Comparison of ENCODE assay signal across 12 cellular contexts in genomic region chr6:42378536-42378935, GRCh38.
DNase-seq lines count a peak whose midpoint lies in the region; ATAC-seq lines count a peak whose summit lies in the region.
"Had no signal": no experiment of that assay in that cellular context is flagged by ENCODE, and none has a peak within 500 bp of the region (broad histone marks: within the 10 kb centered on the region; RNA-seq: fewer than 3 reads in every experiment).

No MANE protein-coding gene starts in this region.

- no peaks in the 10 kb centered on the region for H3K36me3 ChIP-seq in CD4-positive, CD25-positive, alpha-beta regulatory T cell (ENCODE audit: control insufficient read depth, insufficient read depth, low read length)

- no peaks in the 10 kb centered on the region for H3K27me3 ChIP-seq in CD4-positive, CD25-positive, alpha-beta regulatory T cell (ENCODE audit: control insufficient read depth, insufficient read depth, low read length)

- peaks cover 65% of the 10 kb centered on the region for H3K4me1 ChIP-seq in CD4-positive, CD25-positive, alpha-beta regulatory T cell (ENCODE audit: control insufficient read depth, insufficient read depth, low read length, poor library complexity, severe bottlenecking)

- H3K4me3 ChIP-seq in CD4-positive, CD25-positive, alpha-beta regulatory T cell (ENCODE audit: low read depth, low read length): peak overlapping the region; percentile 67

- no peak for ATAC-seq in CD4-positive, CD25-positive, alpha-beta regulatory T cell (ENCODE audit: low read depth in 2 of 2)
- ATAC-seq in central memory CD8-positive, alpha-beta T cell (replicated peaks; ENCODE audit: extremely low read depth, poor library complexity, severe bottlenecking): no peak
- no peak for ATAC-seq in HG03135 (IDR thresholded peaks at IDR 0.05; ENCODE audit: unreplicated experiment)
- ATAC-seq: HepG2 had no signal

- H3K4me1 Mint-ChIP-seq in CD4-positive, CD25-positive, alpha-beta regulatory T cell: peaks cover 22 to 75% (median 55%) of the 10 kb centered on the region in 4 donors
- H3K4me1 Mint-ChIP-seq in central memory CD8-positive, alpha-beta T cell: peaks cover 75% of the 10 kb centered on the region

- peak; percentile 81 to 86 for DNase-seq in AML-193 (lab: John Stamatoyannopoulos, UW)
- no peak for DNase-seq in CD4-positive, CD25-positive, alpha-beta regulatory T cell
- peak; percentile 58 for DNase-seq in SKM-1 (lab: John Stamatoyannopoulos, UW; ENCODE audit: unreplicated experiment)
- no peak for DNase-seq in central memory CD8-positive, alpha-beta T cell (ENCODE audit: low spot score in 2 of 2)
- no peak for DNase-seq in COLO829 (ENCODE audit: low spot score)
- DNase-seq in NCI-H69 (lab: John Stamatoyannopoulos, UW): no peak
- no peak for DNase-seq in stimulated activated CD4-positive, alpha-beta T cell treated with anti-CD3 and anti-CD28 coated beads, Interleukin-4, amount 100 ng/mL, for 1 hour
- DNase-seq: activated CD4-positive, alpha-beta T cell treated with anti-CD3 and anti-CD28 coated beads, Interleukin-2, amount 50 U/mL, for 4 hours; amniotic stem cell; C1 segment of cervical spinal cord had no signal

- H3K36me3 Mint-ChIP-seq in CD4-positive, CD25-positive, alpha-beta regulatory T cell: peaks cover 12% of the 10 kb centered on the region
- H3K36me3 Mint-ChIP-seq in central memory CD8-positive, alpha-beta T cell (ENCODE audit: insufficient read depth): peaks cover 7% of the 10 kb centered on the region

- H3K27ac Mint-ChIP-seq in CD4-positive, CD25-positive, alpha-beta regulatory T cell: peak overlapping the region; percentile 95 to 97 (median 97)
- H3K27ac Mint-ChIP-seq in central memory CD8-positive, alpha-beta T cell (ENCODE audit: low read depth): peak overlapping the region; percentile 39

- peak overlapping the region; percentile 52 to 79 (median 70) for H3K4me3 Mint-ChIP-seq in CD4-positive, CD25-positive, alpha-beta regulatory T cell
- no peak overlapping the region for H3K4me3 Mint-ChIP-seq in central memory CD8-positive, alpha-beta T cell

- no peaks in the 10 kb centered on the region for H3K9me3 Mint-ChIP-seq in CD4-positive, CD25-positive, alpha-beta regulatory T cell
- no peaks in the 10 kb centered on the region for H3K9me3 Mint-ChIP-seq in central memory CD8-positive, alpha-beta T cell

- no peaks in the 10 kb centered on the region for H3K9me3 ChIP-seq in CD4-positive, CD25-positive, alpha-beta regulatory T cell (ENCODE audit: control insufficient read depth in 2 of 2, low read length in 2 of 2)

- no peaks in the 10 kb centered on the region for H3K27me3 Mint-ChIP-seq in CD4-positive, CD25-positive, alpha-beta regulatory T cell
- H3K27me3 Mint-ChIP-seq in central memory CD8-positive, alpha-beta T cell: no peaks in the 10 kb centered on the region

- H3K27ac ChIP-seq in CD4-positive, CD25-positive, alpha-beta regulatory T cell (ENCODE audit: insufficient read depth, low read length, poor library complexity, severe bottlenecking): peak overlapping the region; percentile 79

Comparison
In these comparisons a context has a peak if more than half of its experiments do, and no peak if none do; other contexts are left out.
1. DNase-seq: peak in AML-193 (2 of 2) and SKM-1 (single experiment); none in CD4-positive, CD25-positive, alpha-beta regulatory T cell (0 of 3), central memory CD8-positive, alpha-beta T cell (0 of 2), COLO829 (single experiment), NCI-H69 (single experiment) and stimulated activated CD4-positive, alpha-beta T cell treated with anti-CD3 and anti-CD28 coated beads, Interleukin-4, amount 100 ng/mL, for 1 hour (single experiment).